In the genomic region with DNA sequence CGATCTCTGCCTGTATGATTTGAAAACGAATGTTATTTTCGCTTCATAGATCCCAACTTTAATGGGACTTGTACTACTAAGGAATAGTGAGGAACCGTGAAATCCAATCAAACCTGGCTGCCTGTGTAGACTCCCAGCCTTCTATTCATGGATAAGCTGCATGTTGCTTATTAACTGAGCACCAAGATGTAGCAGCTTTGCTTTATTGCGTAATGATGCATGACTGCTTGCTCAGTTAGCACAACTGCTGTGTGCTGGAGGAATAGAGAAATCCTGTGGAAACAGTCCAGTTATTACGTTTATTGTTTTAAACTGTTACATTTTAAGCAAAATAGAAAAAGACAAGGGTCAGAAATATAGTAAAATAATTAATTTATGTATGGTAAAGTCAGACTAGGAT, we compare ENCODE assay signal across 3 cellular contexts.
TF ChIP-seq lines count a peak whose summit lies in the region.

No MANE protein-coding gene starts in this region.

TF ChIP-seq in H1, 55 proteins besides CTCF, POLR2A, EP300 and RAD21:
- TF ChIP-seq TAF1 (IDR thresholded peaks at IDR 0.05; ENCODE audit: low read depth, low read length) (no peak), CEBPB (IDR thresholded peaks at IDR 0.05; ENCODE audit: low read depth, low read length) (peak; percentile 79; the same call in 1 of the 2 replicates)

TF ChIP-seq in HepG2, 621 proteins besides CTCF, POLR2A, EP300 and RAD21:
- TF ChIP-seq, protein P1, sequence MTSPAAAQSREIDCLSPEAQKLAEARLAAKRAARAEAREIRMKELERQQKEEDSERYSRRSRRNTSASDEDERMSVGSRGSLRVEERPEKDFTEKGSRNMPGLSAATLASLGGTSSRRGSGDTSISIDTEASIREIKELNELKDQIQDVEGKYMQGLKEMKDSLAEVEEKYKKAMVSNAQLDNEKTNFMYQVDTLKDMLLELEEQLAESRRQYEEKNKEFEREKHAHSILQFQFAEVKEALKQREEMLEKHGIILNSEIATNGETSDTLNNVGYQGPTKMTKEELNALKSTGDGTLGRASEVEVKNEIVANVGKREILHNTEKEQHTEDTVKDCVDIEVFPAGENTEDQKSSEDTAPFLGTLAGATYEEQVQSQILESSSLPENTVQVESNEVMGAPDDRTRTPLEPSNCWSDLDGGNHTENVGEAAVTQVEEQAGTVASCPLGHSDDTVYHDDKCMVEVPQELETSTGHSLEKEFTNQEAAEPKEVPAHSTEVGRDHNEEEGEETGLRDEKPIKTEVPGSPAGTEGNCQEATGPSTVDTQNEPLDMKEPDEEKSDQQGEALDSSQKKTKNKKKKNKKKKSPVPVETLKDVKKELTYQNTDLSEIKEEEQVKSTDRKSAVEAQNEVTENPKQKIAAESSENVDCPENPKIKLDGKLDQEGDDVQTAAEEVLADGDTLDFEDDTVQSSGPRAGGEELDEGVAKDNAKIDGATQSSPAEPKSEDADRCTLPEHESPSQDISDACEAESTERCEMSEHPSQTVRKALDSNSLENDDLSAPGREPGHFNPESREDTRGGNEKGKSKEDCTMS (CRISPR knock-in tag; conservative IDR thresholded peaks at IDR 0.05) = no peak
- TF ChIP-seq ZNF768 (CRISPR knock-in tag; IDR thresholded peaks at IDR 0.05) (no peak), KDM1A (CRISPR knock-in tag; IDR thresholded peaks at IDR 0.05) (no peak), CEBPB (IDR thresholded peaks at IDR 0.05; ENCODE audit: borderline replicate concordance, low read depth, low read length) (peak; percentile 94), CEBPG (CRISPR knock-in tag; IDR thresholded peaks at IDR 0.05) (peak; percentile 79), ZNF792 (CRISPR knock-in tag; IDR thresholded peaks at IDR 0.05) (peak; percentile 77; the same call in 1 of the 2 replicates)
TF ChIP-seq in HepG2: peak in this region for 3.

TF ChIP-seq in WTC11, 78 proteins besides CTCF, POLR2A, EP300 and RAD21:
- TF ChIP-seq, protein P2, sequence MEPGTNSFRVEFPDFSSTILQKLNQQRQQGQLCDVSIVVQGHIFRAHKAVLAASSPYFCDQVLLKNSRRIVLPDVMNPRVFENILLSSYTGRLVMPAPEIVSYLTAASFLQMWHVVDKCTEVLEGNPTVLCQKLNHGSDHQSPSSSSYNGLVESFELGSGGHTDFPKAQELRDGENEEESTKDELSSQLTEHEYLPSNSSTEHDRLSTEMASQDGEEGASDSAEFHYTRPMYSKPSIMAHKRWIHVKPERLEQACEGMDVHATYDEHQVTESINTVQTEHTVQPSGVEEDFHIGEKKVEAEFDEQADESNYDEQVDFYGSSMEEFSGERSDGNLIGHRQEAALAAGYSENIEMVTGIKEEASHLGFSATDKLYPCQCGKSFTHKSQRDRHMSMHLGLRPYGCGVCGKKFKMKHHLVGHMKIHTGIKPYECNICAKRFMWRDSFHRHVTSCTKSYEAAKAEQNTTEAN (CRISPR knock-in tag; IDR thresholded peaks at IDR 0.05) = no peak
- no peak for TF ChIP-seq TEAD1 (CRISPR knock-in tag; IDR thresholded peaks at IDR 0.05)
- TF ChIP-seq ZNF317 (CRISPR knock-in tag; IDR thresholded peaks at IDR 0.05; ENCODE audit: borderline replicate concordance, low read depth) = no peak
- TF ChIP-seq, protein P3, sequence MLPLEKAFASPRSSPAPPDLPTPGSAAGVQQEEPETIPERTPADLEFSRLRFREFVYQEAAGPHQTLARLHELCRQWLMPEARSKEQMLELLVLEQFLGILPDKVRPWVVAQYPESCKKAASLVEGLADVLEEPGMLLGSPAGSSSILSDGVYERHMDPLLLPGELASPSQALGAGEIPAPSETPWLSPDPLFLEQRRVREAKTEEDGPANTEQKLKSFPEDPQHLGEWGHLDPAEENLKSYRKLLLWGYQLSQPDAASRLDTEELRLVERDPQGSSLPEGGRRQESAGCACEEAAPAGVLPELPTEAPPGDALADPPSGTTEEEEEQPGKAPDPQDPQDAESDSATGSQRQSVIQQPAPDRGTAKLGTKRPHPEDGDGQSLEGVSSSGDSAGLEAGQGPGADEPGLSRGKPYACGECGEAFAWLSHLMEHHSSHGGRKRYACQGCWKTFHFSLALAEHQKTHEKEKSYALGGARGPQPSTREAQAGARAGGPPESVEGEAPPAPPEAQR (CRISPR knock-in tag; IDR thresholded peaks at IDR 0.05) = no peak
- TF ChIP-seq OVOL2 (CRISPR knock-in tag; IDR thresholded peaks at IDR 0.05; ENCODE audit: borderline replicate concordance) = no peak
- TF ChIP-seq, protein P4, sequence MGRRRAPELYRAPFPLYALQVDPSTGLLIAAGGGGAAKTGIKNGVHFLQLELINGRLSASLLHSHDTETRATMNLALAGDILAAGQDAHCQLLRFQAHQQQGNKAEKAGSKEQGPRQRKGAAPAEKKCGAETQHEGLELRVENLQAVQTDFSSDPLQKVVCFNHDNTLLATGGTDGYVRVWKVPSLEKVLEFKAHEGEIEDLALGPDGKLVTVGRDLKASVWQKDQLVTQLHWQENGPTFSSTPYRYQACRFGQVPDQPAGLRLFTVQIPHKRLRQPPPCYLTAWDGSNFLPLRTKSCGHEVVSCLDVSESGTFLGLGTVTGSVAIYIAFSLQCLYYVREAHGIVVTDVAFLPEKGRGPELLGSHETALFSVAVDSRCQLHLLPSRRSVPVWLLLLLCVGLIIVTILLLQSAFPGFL (CRISPR knock-in tag; IDR thresholded peaks at IDR 0.05; ENCODE audit: borderline replicate concordance) = no peak
- TF ChIP-seq ZNF232 (CRISPR knock-in tag; IDR thresholded peaks at IDR 0.05) = no peak
- TF ChIP-seq, protein P5, sequence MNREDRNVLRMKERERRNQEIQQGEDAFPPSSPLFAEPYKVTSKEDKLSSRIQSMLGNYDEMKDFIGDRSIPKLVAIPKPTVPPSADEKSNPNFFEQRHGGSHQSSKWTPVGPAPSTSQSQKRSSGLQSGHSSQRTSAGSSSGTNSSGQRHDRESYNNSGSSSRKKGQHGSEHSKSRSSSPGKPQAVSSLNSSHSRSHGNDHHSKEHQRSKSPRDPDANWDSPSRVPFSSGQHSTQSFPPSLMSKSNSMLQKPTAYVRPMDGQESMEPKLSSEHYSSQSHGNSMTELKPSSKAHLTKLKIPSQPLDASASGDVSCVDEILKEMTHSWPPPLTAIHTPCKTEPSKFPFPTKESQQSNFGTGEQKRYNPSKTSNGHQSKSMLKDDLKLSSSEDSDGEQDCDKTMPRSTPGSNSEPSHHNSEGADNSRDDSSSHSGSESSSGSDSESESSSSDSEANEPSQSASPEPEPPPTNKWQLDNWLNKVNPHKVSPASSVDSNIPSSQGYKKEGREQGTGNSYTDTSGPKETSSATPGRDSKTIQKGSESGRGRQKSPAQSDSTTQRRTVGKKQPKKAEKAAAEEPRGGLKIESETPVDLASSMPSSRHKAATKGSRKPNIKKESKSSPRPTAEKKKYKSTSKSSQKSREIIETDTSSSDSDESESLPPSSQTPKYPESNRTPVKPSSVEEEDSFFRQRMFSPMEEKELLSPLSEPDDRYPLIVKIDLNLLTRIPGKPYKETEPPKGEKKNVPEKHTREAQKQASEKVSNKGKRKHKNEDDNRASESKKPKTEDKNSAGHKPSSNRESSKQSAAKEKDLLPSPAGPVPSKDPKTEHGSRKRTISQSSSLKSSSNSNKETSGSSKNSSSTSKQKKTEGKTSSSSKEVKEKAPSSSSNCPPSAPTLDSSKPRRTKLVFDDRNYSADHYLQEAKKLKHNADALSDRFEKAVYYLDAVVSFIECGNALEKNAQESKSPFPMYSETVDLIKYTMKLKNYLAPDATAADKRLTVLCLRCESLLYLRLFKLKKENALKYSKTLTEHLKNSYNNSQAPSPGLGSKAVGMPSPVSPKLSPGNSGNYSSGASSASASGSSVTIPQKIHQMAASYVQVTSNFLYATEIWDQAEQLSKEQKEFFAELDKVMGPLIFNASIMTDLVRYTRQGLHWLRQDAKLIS (CRISPR knock-in tag; IDR thresholded peaks at IDR 0.05; ENCODE audit: borderline replicate concordance) = no peak
- TF ChIP-seq, protein P6, sequence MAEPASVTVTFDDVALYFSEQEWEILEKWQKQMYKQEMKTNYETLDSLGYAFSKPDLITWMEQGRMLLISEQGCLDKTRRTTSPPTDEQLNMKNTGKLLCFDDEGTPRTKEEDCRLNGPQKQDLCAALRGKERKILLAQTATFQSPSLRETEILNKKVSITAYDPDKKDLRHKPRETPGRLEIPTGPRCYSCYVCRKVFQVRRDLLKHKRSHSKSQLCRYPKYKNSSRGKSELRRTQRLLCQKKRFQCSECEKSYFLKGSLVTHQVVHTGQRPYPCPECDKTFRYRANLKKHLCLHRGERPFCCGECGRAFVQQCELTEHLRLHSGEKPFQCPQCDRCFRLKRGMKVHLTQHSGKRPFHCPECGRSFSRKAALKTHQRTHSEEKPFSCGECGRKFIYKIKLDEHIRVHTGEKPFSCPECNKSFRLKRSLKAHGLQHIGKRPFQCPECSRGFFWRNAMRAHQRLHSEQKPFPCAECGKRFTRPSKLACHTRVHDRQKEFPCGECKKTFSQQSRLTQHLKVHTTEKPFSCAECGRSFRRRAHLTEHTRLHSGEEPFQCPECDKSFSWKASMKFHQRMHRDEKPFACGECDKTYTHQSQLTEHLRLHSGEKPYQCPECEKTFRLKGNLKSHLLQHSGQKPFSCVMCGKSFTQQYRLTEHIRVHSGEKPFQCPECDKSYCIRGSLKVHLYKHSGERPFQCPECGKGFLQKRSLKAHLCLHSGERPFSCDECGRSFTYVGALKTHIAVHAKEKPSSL (CRISPR knock-in tag; conservative IDR thresholded peaks at IDR 0.05) = no peak
- no peak for TF ChIP-seq IRF2 (CRISPR knock-in tag; IDR thresholded peaks at IDR 0.05; ENCODE audit: borderline replicate concordance, low read depth)
- TF ChIP-seq JAZF1 (CRISPR knock-in tag; IDR thresholded peaks at IDR 0.05) = no peak
- TF ChIP-seq, protein P7, sequence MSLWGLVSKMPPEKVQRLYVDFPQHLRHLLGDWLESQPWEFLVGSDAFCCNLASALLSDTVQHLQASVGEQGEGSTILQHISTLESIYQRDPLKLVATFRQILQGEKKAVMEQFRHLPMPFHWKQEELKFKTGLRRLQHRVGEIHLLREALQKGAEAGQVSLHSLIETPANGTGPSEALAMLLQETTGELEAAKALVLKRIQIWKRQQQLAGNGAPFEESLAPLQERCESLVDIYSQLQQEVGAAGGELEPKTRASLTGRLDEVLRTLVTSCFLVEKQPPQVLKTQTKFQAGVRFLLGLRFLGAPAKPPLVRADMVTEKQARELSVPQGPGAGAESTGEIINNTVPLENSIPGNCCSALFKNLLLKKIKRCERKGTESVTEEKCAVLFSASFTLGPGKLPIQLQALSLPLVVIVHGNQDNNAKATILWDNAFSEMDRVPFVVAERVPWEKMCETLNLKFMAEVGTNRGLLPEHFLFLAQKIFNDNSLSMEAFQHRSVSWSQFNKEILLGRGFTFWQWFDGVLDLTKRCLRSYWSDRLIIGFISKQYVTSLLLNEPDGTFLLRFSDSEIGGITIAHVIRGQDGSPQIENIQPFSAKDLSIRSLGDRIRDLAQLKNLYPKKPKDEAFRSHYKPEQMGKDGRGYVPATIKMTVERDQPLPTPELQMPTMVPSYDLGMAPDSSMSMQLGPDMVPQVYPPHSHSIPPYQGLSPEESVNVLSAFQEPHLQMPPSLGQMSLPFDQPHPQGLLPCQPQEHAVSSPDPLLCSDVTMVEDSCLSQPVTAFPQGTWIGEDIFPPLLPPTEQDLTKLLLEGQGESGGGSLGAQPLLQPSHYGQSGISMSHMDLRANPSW (CRISPR knock-in tag; conservative IDR thresholded peaks at IDR 0.05; ENCODE audit: low read depth) = no peak
- no peak for TF ChIP-seq HMGA2 (CRISPR knock-in tag; IDR thresholded peaks at IDR 0.05)
TF ChIP-seq in WTC11: peak in this region for 0.
